8 cellular contexts compared by ENCODE assay signal in the genomic region with DNA sequence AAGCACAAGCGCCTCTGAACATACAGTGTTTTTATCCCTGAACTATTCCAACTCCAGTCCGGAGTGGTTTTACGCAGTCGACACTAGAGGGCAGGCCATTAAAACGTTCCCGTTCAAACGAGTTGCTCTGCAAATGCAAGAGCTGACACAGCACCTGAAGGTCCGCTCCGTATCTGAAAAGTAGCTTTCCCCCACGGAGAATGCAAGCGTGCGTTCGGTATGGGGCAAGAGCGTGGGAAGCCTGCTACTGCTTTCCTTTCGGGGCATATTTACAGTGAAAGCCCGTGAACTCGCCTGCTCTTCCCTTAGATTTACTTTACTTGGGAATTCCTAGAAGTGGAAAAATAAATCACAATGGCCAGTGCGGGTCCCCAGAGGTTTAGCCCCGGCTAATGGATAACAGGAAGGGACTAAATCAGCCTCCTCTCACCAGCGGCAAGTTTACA.
DNase-seq lines count a peak whose midpoint lies in the region; ATAC-seq and TF ChIP-seq lines count a peak whose summit lies in the region.

No MANE protein-coding gene starts in this region.

- H3K36me3 Mint-ChIP-seq in nephron (ENCODE audit: low read depth), result peaks cover 22% of the 10 kb centered on the region

- TF ChIP-seq EP300 in stomach (IDR thresholded peaks at IDR 0.05), result no peak

- in situ Hi-C loops in Panc1 (cut with HindIII; ENCODE audit: low pct_unique_long_range_greater_than_20kb, low sequenced_read_pairs), result no loop called here

- no peak overlapping the region for H3K27ac ChIP-seq in HUES64 (ENCODE audit: low read depth, low read length)
- H3K27ac ChIP-seq in Panc1 (ENCODE audit: low read length), result peak overlapping the region; percentile 59; the same call in 1 of the 2 replicates
- peak overlapping the region in 1 of 5 donors; percentile 54 for H3K27ac ChIP-seq in stomach

- peak overlapping the region; percentile 79 to 92 (median 79) for H3K27ac Mint-ChIP-seq in nephron

- WGBS in HUES64, result 10% methylated on average over 20 of the region's 20 CpGs
- WGBS in stomach, 5 donors, result 1 to 3% (median 3%) methylated on average over 20 of the region's 20 CpGs

- H3K4me3 ChIP-seq in HUES64 (ENCODE audit: low read length) (peak overlapping the region; percentile 57), Panc1 (ENCODE audit: low read depth in 2 of 2, low read length in 2 of 2) (peak overlapping the region; percentile 29 to 42), stomach (peak overlapping the region; percentile 33 to 44 (median 38))

- TF ChIP-seq CTCF in Panc1 (IDR thresholded peaks at IDR 0.05) (peak; percentile 80), nephron (IDR thresholded peaks at IDR 0.05; ENCODE audit: unreplicated experiment in 3 of 3) (peak; percentile 79 to 84 (median 83)), stomach (IDR thresholded peaks at IDR 0.05) (peak in 5 of 7 experiments; percentile 48 to 74 (median 63))

- BruUV-seq in Panc1 (replicated peaks; lab: Mats Ljungman, UMichigan), result no TSS peak

- H3K4me1 ChIP-seq in HUES64 (ENCODE audit: insufficient read depth, low read length) (peaks cover 5% of the 10 kb centered on the region; the same call in 1 of the 2 replicates), Panc1 (ENCODE audit: control insufficient read depth, insufficient read depth, low read length) (peaks cover 3% of the 10 kb centered on the region; the same call in 1 of the 2 replicates), stomach (peaks cover 5 to 21% (median 12%) of the 10 kb centered on the region in 4 donors)

- H3K27me3 ChIP-seq in HUES64 (ENCODE audit: insufficient read depth, low read length), result no peaks in the 10 kb centered on the region
- H3K27me3 ChIP-seq in Panc1 (ENCODE audit: control insufficient read depth, insufficient read depth, low read length), result no peaks in the 10 kb centered on the region
- H3K27me3 ChIP-seq in stomach, result no peaks in the 10 kb centered on the region

- POLR2A ChIA-PET in Panc1 (lab: Charles Lee), result interaction anchor here (0.6 kb wide), 1 partner anchor 537 kb away, joined by 3 read pairs; no protein-coding TSS in a partner anchor

- CTCF ChIA-PET in Panc1 (lab: Charles Lee), result interaction anchor here (0.6 to 0.9 kb wide), 3 partner anchors 40 to 539 kb away, joined by 3 to 7 read pairs (median 3); a partner anchor contains a TSS

- intact Hi-C loops in Panc1 (cut with micrococcal nuclease; ENCODE audit: unreplicated experiment), result loop anchor here (10.0 kb wide), 3 partner anchors 187 to 467 kb away; a partner anchor contains a TSS
- intact Hi-C loops in stomach (cut with DNase I; ENCODE audit: low total_unique reads), result no loop called here

- no peaks in the 10 kb centered on the region for H3K27me3 Mint-ChIP-seq in nephron (ENCODE audit: low read depth)

- no peaks in the 10 kb centered on the region for H3K9me3 ChIP-seq in HUES64 (ENCODE audit: insufficient read depth, low read depth, low read length)
- no peaks in the 10 kb centered on the region for H3K9me3 ChIP-seq in Panc1 (ENCODE audit: control insufficient read depth, insufficient read depth, low read depth, low read length)
- H3K9me3 ChIP-seq in stomach, result no peaks in the 10 kb centered on the region

- peaks cover 24% of the 10 kb centered on the region for H3K4me1 Mint-ChIP-seq in nephron

- no peaks in the 10 kb centered on the region for H3K36me3 ChIP-seq in HUES64 (ENCODE audit: insufficient read depth, low read length)
- H3K36me3 ChIP-seq in Panc1 (ENCODE audit: control insufficient read depth, insufficient read depth, low read length), result peaks cover 3% of the 10 kb centered on the region
- peaks cover 0 to 12% (median 6%) of the 10 kb centered on the region in 4 donors for H3K36me3 ChIP-seq in stomach

- peak overlapping the region; percentile 78 to 81 (median 78) for H3K4me3 Mint-ChIP-seq in nephron

- ATAC-seq in GM21447 (IDR thresholded peaks at IDR 0.05; ENCODE audit: unreplicated experiment) (peak; percentile 97), Panc1 (peak; percentile 95)

- TF ChIP-seq POLR2A in stomach (IDR thresholded peaks at IDR 0.05), result no peak

- no peaks in the 10 kb centered on the region for H3K9me3 Mint-ChIP-seq in nephron

- peak; percentile 79 for DNase-seq in DMS153 (lab: John Stamatoyannopoulos, UW)
- peak; percentile 67 for DNase-seq in Panc1 (ENCODE audit: low read depth, low spot score)
- peak; percentile 46 for DNase-seq in activated T-helper 1 cell treated with Interleukin-2 at 50 U/mL for 16 hours (ENCODE audit: low read depth)
- DNase-seq in fibroblast of peridontal ligament (ENCODE audit: extremely low read depth), result peak; percentile 95
- peak; percentile 73 for DNase-seq in stomach

- peak overlapping the region; percentile 46 for H3K9ac ChIP-seq in HUES64 (ENCODE audit: low read depth, low read length)
